8 cellular contexts compared by ENCODE assay signal in genomic region chr20:31514154-31515071, GRCh38. TPM values are rescaled to one million over a fixed set of nuclear protein-coding genes. Genes with fewer than 3 reads are reported as not detected.
DNase-seq lines count a peak whose midpoint lies in the region; ATAC-seq and TF ChIP-seq lines count a peak whose summit lies in the region.

HM13 (plus strand) TSS chr20:31514442; CDS start chr20:31514552, 110 bp downstream.

- H3K9me3 Mint-ChIP-seq in activated T-helper 1 cell treated with anti-CD3 and anti-CD28 coated beads, Interleukin-12 subunit alpha, Interleukin-12 subunit beta, Interleukin-2, Interleukin-4 antibody, amounts not matched to agents 30 ng/mL and 10 ng/mL and 1 ng/mL, durations not matched to agents 14 hours and 24 hours and 36 hours = no peaks in the 10 kb centered on the region
- H3K9me3 Mint-ChIP-seq in naive thymus-derived CD8-positive, alpha-beta T cell = no peaks in the 10 kb centered on the region

- peak; percentile 59 to 67 for TF ChIP-seq POLR2A in Peyer's patch (IDR thresholded peaks at IDR 0.05)

- peak within 1 kb of the TSS; percentile 24 for H3K27ac Mint-ChIP-seq in activated T-helper 1 cell treated with anti-CD3 and anti-CD28 coated beads, Interleukin-12 subunit alpha, Interleukin-12 subunit beta, Interleukin-2, Interleukin-4 antibody, amounts not matched to agents 30 ng/mL and 10 ng/mL and 1 ng/mL, durations not matched to agents 14 hours and 24 hours and 36 hours
- peak within 1 kb of the TSS in 8 of 10 donors; percentile 69 to 95 (median 86) for H3K27ac Mint-ChIP-seq in naive thymus-derived CD8-positive, alpha-beta T cell

- no peaks in the 10 kb centered on the region for H4K20me1 ChIP-seq in fibroblast of lung (ENCODE audit: control insufficient read depth, extremely low read depth, insufficient read depth, low read length)

- peaks cover 2% of the 10 kb centered on the region for H3K27me3 Mint-ChIP-seq in activated T-helper 1 cell treated with anti-CD3 and anti-CD28 coated beads, Interleukin-12 subunit alpha, Interleukin-12 subunit beta, Interleukin-2, Interleukin-4 antibody, amounts not matched to agents 30 ng/mL and 10 ng/mL and 1 ng/mL, durations not matched to agents 14 hours and 24 hours and 36 hours (ENCODE audit: insufficient read depth)
- peaks cover 0 to 2% (median 0%) of the 10 kb centered on the region in 5 donors for H3K27me3 Mint-ChIP-seq in naive thymus-derived CD8-positive, alpha-beta T cell

- H3K9me3 ChIP-seq in Peyer's patch (no peaks in the 10 kb centered on the region), fibroblast of lung (ENCODE audit: control insufficient read depth, insufficient read depth, low read depth, low read length) (no peaks in the 10 kb centered on the region)

- H3K27ac ChIP-seq in Peyer's patch (peak within 1 kb of the TSS; percentile 63 to 86 (median 81)), fibroblast of lung (ENCODE audit: insufficient read depth, low read length) (peak within 1 kb of the TSS; percentile 96)

- H3K4me1 Mint-ChIP-seq in activated T-helper 1 cell treated with anti-CD3 and anti-CD28 coated beads, Interleukin-12 subunit alpha, Interleukin-12 subunit beta, Interleukin-2, Interleukin-4 antibody, amounts not matched to agents 30 ng/mL and 10 ng/mL and 1 ng/mL, durations not matched to agents 14 hours and 24 hours and 36 hours (ENCODE audit: low read depth) = peaks cover 7% of the 10 kb centered on the region
- H3K4me1 Mint-ChIP-seq in naive thymus-derived CD8-positive, alpha-beta T cell = peaks cover 2 to 11% (median 9%) of the 10 kb centered on the region in 4 donors

- peak; percentile 88 for ATAC-seq in GM21717 (IDR thresholded peaks at IDR 0.05; ENCODE audit: unreplicated experiment)
- ATAC-seq in naive thymus-derived CD8-positive, alpha-beta T cell = peak; percentile 88

- POLR2A ChIA-PET in naive thymus-derived CD8-positive, alpha-beta T cell (lab: Charles Lee) = no interaction called here

- no peaks in the 10 kb centered on the region for H3K36me3 ChIP-seq in Peyer's patch
- peaks cover 3% of the 10 kb centered on the region for H3K36me3 ChIP-seq in fibroblast of lung (ENCODE audit: control insufficient read depth, insufficient read depth, low read length)

- H3K4me3 Mint-ChIP-seq in activated T-helper 1 cell treated with anti-CD3 and anti-CD28 coated beads, Interleukin-12 subunit alpha, Interleukin-12 subunit beta, Interleukin-2, Interleukin-4 antibody, amounts not matched to agents 30 ng/mL and 10 ng/mL and 1 ng/mL, durations not matched to agents 14 hours and 24 hours and 36 hours = peak within 1 kb of the TSS; percentile 48
- H3K4me3 Mint-ChIP-seq in naive thymus-derived CD8-positive, alpha-beta T cell = peak within 1 kb of the TSS in 2 of 10 donors; percentile 62 to 75

- H3K4me2 ChIP-seq in fibroblast of lung (ENCODE audit: extremely low read depth, insufficient read depth, low read length) = peak within 1 kb of the TSS; percentile 98

- H3K79me2 ChIP-seq in fibroblast of lung (ENCODE audit: control insufficient read depth, insufficient read depth, low read length) = peaks cover 50% of the 10 kb centered on the region

- H3K4me3 ChIP-seq in Peyer's patch (peak within 1 kb of the TSS; percentile 56 to 97 (median 94)), fibroblast of lung (replicated peaks in 1 of 4; ENCODE audit: control extremely low read depth in 1 of 4, insufficient read depth in 1 of 4, low read depth in 3 of 4, low read length in 4 of 4) (peak within 1 kb of the TSS; percentile 96 to 98 (median 98))

- intact Hi-C loops in activated T-helper 1 cell treated with anti-CD3 and anti-CD28 coated beads, Interleukin-12 subunit alpha, Interleukin-12 subunit beta, Interleukin-2, Interleukin-4 antibody, amounts not matched to agents 30 ng/mL and 10 ng/mL and 1 ng/mL, durations not matched to agents 14 hours and 24 hours and 36 hours (cut with micrococcal nuclease) = loop anchor here (1.0 to 2.0 kb wide), 6 partner anchors 11 to 210 kb away; partner anchors contain the start of gene ID1

- peak within 1 kb of the TSS; percentile 90 for H3K9ac ChIP-seq in fibroblast of lung (ENCODE audit: insufficient read depth, low read length)

- H3K27me3 ChIP-seq in Peyer's patch (no peaks in the 10 kb centered on the region), fibroblast of lung (ENCODE audit: control insufficient read depth, insufficient read depth, low read length) (no peaks in the 10 kb centered on the region)

- peaks cover 3% of the 10 kb centered on the region for H3K36me3 Mint-ChIP-seq in activated T-helper 1 cell treated with anti-CD3 and anti-CD28 coated beads, Interleukin-12 subunit alpha, Interleukin-12 subunit beta, Interleukin-2, Interleukin-4 antibody, amounts not matched to agents 30 ng/mL and 10 ng/mL and 1 ng/mL, durations not matched to agents 14 hours and 24 hours and 36 hours (ENCODE audit: low read depth)
- H3K36me3 Mint-ChIP-seq in naive thymus-derived CD8-positive, alpha-beta T cell = peaks cover 0 to 7% (median 0%) of the 10 kb centered on the region in 3 donors

- H2AFZ ChIP-seq in fibroblast of lung (ENCODE audit: low read length) = peak within 1 kb of the TSS; percentile 85

- TF ChIP-seq CTCF in Peyer's patch (IDR thresholded peaks at IDR 0.05) (peak; percentile 94 to 99 (median 98)), fibroblast of lung (conservative IDR thresholded peaks at IDR 0.05 in 1 of 2, IDR thresholded peaks at IDR 0.05 in 1 of 2; ENCODE audit: low read depth in 1 of 2, low read length in 2 of 2) (peak; percentile 39 to 89)

- H3K4me1 ChIP-seq in Peyer's patch = peaks cover 3 to 33% (median 12%) of the 10 kb centered on the region in 4 donors
- H3K4me1 ChIP-seq in fibroblast of lung (ENCODE audit: control insufficient read depth, extremely low read depth, insufficient read depth, low read length) = peaks cover 10% of the 10 kb centered on the region

- DNase-seq in DMS79 treated with DMSO at 0.1 percent for 48 hours (lab: John Stamatoyannopoulos, UW) = peak; percentile 81
- peak; percentile 90 for DNase-seq in KG1 (lab: John Stamatoyannopoulos, UW)
- DNase-seq in Peyer's patch = peak; percentile 86 to 96 (median 93)
- DNase-seq in activated T-helper 1 cell treated with anti-CD3 and anti-CD28 coated beads, Interleukin-12 subunit alpha, Interleukin-12 subunit beta, Interleukin-2, Interleukin-4 antibody, amounts not matched to agents 30 ng/mL and 10 ng/mL and 1 ng/mL, durations not matched to agents 14 hours and 24 hours and 36 hours (ENCODE audit: low spot score) = peak; percentile 86
- DNase-seq in fibroblast of lung (ENCODE audit: low read depth in 2 of 2) = peak; percentile 91 to 94
- peak; percentile 80 to 93 (median 88) for DNase-seq in naive thymus-derived CD8-positive, alpha-beta T cell
- DNase-seq in stimulated activated naive CD4-positive, alpha-beta T cell (lab: John Stamatoyannopoulos, UW) = peak; percentile 75 to 92 (median 86)

RNA-seq across cellular contexts. Expression of gene HM13, which starts in this region (rescaled TPM):
- total RNA-seq in Peyer's patch (10 to 100 TPM; 38.9 to 97.4 (median 56.3) TPM), fibroblast of lung (41.9 and 52.5 TPM in 2 replicates)
- total RNA-seq in activated T-helper 1 cell treated with anti-CD3 and anti-CD28 coated beads, Interleukin-12 subunit alpha, Interleukin-12 subunit beta, Interleukin-2, Interleukin-4 antibody, amounts not matched to agents 30 ng/mL and 10 ng/mL and 1 ng/mL, durations not matched to agents 14 hours and 24 hours and 36 hours = 215 and 228 TPM in 2 replicates
- 153 and 157 TPM in 2 replicates for polyA plus RNA-seq in fibroblast of lung
- 181 and 201 TPM in 2 replicates for polyA plus RNA-seq in fibroblast of lung (2012)
- polyA minus RNA-seq in fibroblast of lung (ENCODE audit: low replicate concordance) = 328 and 338 TPM in 2 replicates
- 100 to 1,000 TPM; 105 to 109 TPM for total RNA-seq in naive thymus-derived CD8-positive, alpha-beta T cell
- 100 to 1,000 TPM in 2 of 3 donors, 10 to 100 TPM in 1; 96.5 to 115 (median 113) TPM for polyA plus RNA-seq in naive thymus-derived CD8-positive, alpha-beta T cell

Comparison
In these comparisons a context has a peak if more than half of its experiments do, and no peak if none do; other contexts are left out.
1. Peak in every context shown above with its lines: DNase-seq, ATAC-seq, H3K4me3 ChIP-seq and H3K27ac ChIP-seq.